8 cellular contexts compared by ENCODE assay signal in the genomic region with DNA sequence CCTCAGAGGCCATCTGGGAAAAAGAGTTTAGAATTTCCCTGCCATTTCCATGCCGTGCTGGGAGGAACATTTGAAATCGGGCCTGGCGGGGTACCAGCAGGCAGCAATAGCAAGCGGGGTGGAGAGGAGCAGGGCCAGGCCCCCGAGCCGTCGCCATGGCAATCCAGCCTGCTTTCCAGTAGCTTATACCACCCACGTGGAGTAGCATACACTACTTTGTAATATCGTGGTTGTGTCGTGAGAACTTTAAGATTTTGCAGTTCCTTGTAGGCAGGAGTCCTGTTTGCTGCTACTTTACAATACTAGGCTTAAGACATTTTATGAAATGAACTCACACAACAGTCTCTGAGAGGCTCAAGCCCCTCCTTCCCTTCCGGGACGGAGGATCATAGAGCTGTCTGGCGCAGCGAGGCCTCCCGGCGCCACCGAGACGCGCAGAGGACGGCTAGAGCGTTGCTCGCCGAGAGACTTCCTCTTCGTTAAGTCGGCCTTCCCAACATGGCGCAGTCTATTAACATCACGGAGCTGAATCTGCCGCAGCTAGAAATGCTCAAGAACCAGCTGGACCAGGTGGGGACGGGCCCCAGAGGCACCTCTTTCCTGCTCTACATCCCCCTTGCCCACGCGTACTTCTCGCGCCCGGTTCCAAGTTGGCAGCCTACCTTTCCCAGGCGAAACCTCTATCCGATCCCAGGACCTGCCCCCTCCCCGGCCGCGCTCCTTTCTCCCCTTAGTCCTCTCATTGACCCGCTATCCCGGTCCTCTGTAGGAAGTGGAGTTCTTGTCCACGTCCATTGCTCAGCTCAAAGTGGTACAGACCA. TPM values are rescaled to one million over a fixed set of nuclear protein-coding genes. Genes with fewer than 3 reads are reported as not detected.
DNase-seq lines count a peak whose midpoint lies in the region; TF ChIP-seq lines count a peak whose summit lies in the region.

A gene (plus strand): TSS at position 473 of the 821 bp plus-strand sequence. CDS start 26 bp downstream, at position 499.

- H3K79me2 ChIP-seq in mesendoderm (ENCODE audit: control insufficient read depth, insufficient read depth, low read length) = peaks cover 16% of the 10 kb centered on the region

- H3K4me1 ChIP-seq in endocrine pancreas (ENCODE audit: control insufficient read depth, insufficient read depth, low read length) = no peaks in the 10 kb centered on the region
- peaks cover 4% of the 10 kb centered on the region for H3K4me1 ChIP-seq in mesendoderm (ENCODE audit: control insufficient read depth, low read depth, low read length)

- peak within 1 kb of the TSS; percentile 95 for H3K9ac ChIP-seq in endocrine pancreas (ENCODE audit: control insufficient read depth, insufficient read depth, low read length)
- peak within 1 kb of the TSS; percentile 78 for H3K9ac ChIP-seq in mesendoderm (ENCODE audit: low read length)

- peak within 1 kb of the TSS; percentile 13 for H2AK5ac ChIP-seq in mesendoderm (ENCODE audit: low read length)

- H3K4me3 ChIP-seq in endocrine pancreas (ENCODE audit: control insufficient read depth, insufficient read depth, low read length) (peak within 1 kb of the TSS; percentile 90), mesendoderm (ENCODE audit: low read length) (peak within 1 kb of the TSS; percentile 49)

- DNase-seq in CMK (ENCODE audit: low read depth) = peak; percentile 68
- peak; percentile 87 for DNase-seq in GM20000 (ENCODE audit: low spot score)
- DNase-seq in HT-29 (ENCODE audit: low spot score) = peak; percentile 87
- DNase-seq in NOMO-1 treated with dmso at 0.1 percent for 144 hours (lab: John Stamatoyannopoulos, UW; ENCODE audit: unreplicated experiment) = peak; percentile 74
- peak; percentile 55 to 68 (median 67) for DNase-seq in activated CD8-positive, alpha-beta memory T cell treated with anti-CD3 and anti-CD28 coated beads for 48 hours (ENCODE audit: low read depth in 2 of 3, low spot score in 2 of 3)
- peak; percentile 95 for DNase-seq in mesendoderm
- DNase-seq in stimulated activated CD8-positive, alpha-beta memory T cell treated with anti-CD3 and anti-CD28 coated beads, Interleukin-15, amount 100 ng/mL, for 1 hour (ENCODE audit: low read depth) = peak; percentile 67

- H3K27me3 ChIP-seq in endocrine pancreas (ENCODE audit: control insufficient read depth, insufficient read depth, low read length) (no peaks in the 10 kb centered on the region), mesendoderm (ENCODE audit: insufficient read depth, low read length, poor library complexity) (no peaks in the 10 kb centered on the region)

- H3K36me3 ChIP-seq in endocrine pancreas (ENCODE audit: control insufficient read depth, insufficient read depth, low read length) = no peaks in the 10 kb centered on the region
- H3K36me3 ChIP-seq in mesendoderm (ENCODE audit: control insufficient read depth, insufficient read depth, low read length) = peaks cover 10% of the 10 kb centered on the region

- H2BK120ac ChIP-seq in mesendoderm (ENCODE audit: low read depth, low read length) = no peak within 1 kb of the TSS

- peak within 1 kb of the TSS; percentile 92 for H3K56ac ChIP-seq in mesendoderm (ENCODE audit: low read length)

- no peak within 1 kb of the TSS for H4K5ac ChIP-seq in mesendoderm (ENCODE audit: low read length)

- H3K4me2 ChIP-seq in mesendoderm (ENCODE audit: low read length) = peak within 1 kb of the TSS; percentile 99

- peak within 1 kb of the TSS; percentile 25 for H3K4ac ChIP-seq in mesendoderm (ENCODE audit: low read depth, low read length)

- H3K79me1 ChIP-seq in mesendoderm (ENCODE audit: low read length) = peaks cover 10% of the 10 kb centered on the region

- peak within 1 kb of the TSS; percentile 19 for H3K27ac ChIP-seq in mesendoderm (ENCODE audit: low read depth, low read length)

- TF ChIP-seq CTCF in GM20000 (IDR thresholded peaks at IDR 0.05; ENCODE audit: extremely low read depth, missing control alignments) = no peak

- peak within 1 kb of the TSS; percentile 57 for H2BK5ac ChIP-seq in mesendoderm (ENCODE audit: low read length)

- WGBS in mesendoderm (ENCODE audit: extremely low coverage, insufficient coverage, low lambda C conversion rate) = no CpG with 5 or more reads among the region's 42 CpGs

- H3K18ac ChIP-seq in mesendoderm (ENCODE audit: low read length) = no peak within 1 kb of the TSS

- no peak within 1 kb of the TSS for H4K8ac ChIP-seq in mesendoderm (ENCODE audit: low read depth, low read length)

- H3K23ac ChIP-seq in mesendoderm (ENCODE audit: low read length) = peak within 1 kb of the TSS; percentile 68

- H3K9me3 ChIP-seq in endocrine pancreas (ENCODE audit: control insufficient read depth, low read length) = no peaks in the 10 kb centered on the region

- H2BK15ac ChIP-seq in mesendoderm (replicated peaks; ENCODE audit: low read depth) = no peak within 1 kb of the TSS

RNA-seq across cellular contexts. Expression of the gene that starts here (rescaled TPM):
- total RNA-seq in HT-29 (2014; rRNA removed; shearing (Covaris generic)) = 219 and 260 TPM in 2 replicates
- 277 TPM for polyA plus RNA-seq in mesendoderm (2013, experiment 1 of 2)
- 277 TPM for polyA plus RNA-seq in mesendoderm (2013, experiment 2 of 2)

Comparison
In these comparisons a context has a peak if more than half of its experiments do, and no peak if none do; other contexts are left out.
1. Peak in every context shown above with its lines: DNase-seq, H3K4me3 ChIP-seq and H3K27ac ChIP-seq.